Comparison of ENCODE assay signal across 19 cellular contexts in genomic region chr18:23301971-23302370, GRCh38.
DNase-seq lines count a peak whose midpoint lies in the region; ATAC-seq, FAIRE-seq and TF ChIP-seq lines count a peak whose summit lies in the region.
"Had no signal": no experiment of that assay in that cellular context is flagged by ENCODE, and none has a peak within 500 bp of the region (broad histone marks: within the 10 kb centered on the region; RNA-seq: fewer than 3 reads in every experiment).

No MANE protein-coding gene starts in this region.

- H3K27me3 ChIP-seq in endothelial cell of umbilical vein (ENCODE audit: control insufficient read depth in 2 of 2, insufficient read depth in 2 of 2, low read length in 2 of 2) = no peaks in the 10 kb centered on the region
- H3K27me3 ChIP-seq: gastrocnemius medialis, ovary, spleen had no signal

- H3K9me1 ChIP-seq in endothelial cell of umbilical vein (replicated peaks; ENCODE audit: control insufficient read depth, extremely low read depth, insufficient read depth, low read length) = no peaks in the 10 kb centered on the region

- DNase-seq in DMS153 treated with DMSO at 0.1 percent for 48 hours (lab: John Stamatoyannopoulos, UW; ENCODE audit: unreplicated experiment) (peak; percentile 40), NCI-H146 treated with DMSO at 0.1 percent for 48 hours (lab: John Stamatoyannopoulos, UW; ENCODE audit: unreplicated experiment) (peak; percentile 81), NCI-H748 treated with DMSO at 0.1 percent for 48 hours (lab: John Stamatoyannopoulos, UW) (peak; percentile 47), endothelial cell of umbilical vein (ENCODE audit: low read depth, low spot score) (no peak), SHP77 (lab: John Stamatoyannopoulos, UW) (no peak)
- DNase-seq: activated CD4-positive, alpha-beta T cell treated with anti-CD3 and anti-CD28 coated beads, Interleukin-2, amount 10 ng/mL, durations not matched to agents 7 days and 5 days; activated naive CD8-positive, alpha-beta T cell treated with anti-CD3 and anti-CD28 coated beads, Interleukin-2, amount 50 U/mL, for 24 hours; activated T-cell treated with anti-CD3 and anti-CD28 coated beads, Interleukin-2, amount 50 U/mL, for 4 hours; Caco-2; gastrocnemius medialis; NCI-H1930; ovary; spleen had no signal

- BruUV-seq in endothelial cell of umbilical vein (replicated peaks; lab: Mats Ljungman, UMichigan) = no TSS peak

- intact Hi-C loops in endothelial cell of umbilical vein (cut with micrococcal nuclease) = no loop called here

- TF ChIP-seq POLR2A in endothelial cell of umbilical vein (IDR thresholded peaks at IDR 0.05; ENCODE audit: low read depth, low read length) = no peak

- no peaks in the 10 kb centered on the region for H4K20me1 ChIP-seq in endothelial cell of umbilical vein (replicated peaks; ENCODE audit: control insufficient read depth, extremely low read depth, insufficient read depth, low read length)

- dilution Hi-C loops in endothelial cell of umbilical vein (cut with MboI; ENCODE audit: extremely low pct_ligation_motif_present, low sequenced_read_pairs) = no loop called here

- no peak for FAIRE-seq in endothelial cell of umbilical vein (lab: Jason Lieb, UNC)
- FAIRE-seq: K562 had no signal

- H2AFZ ChIP-seq in endothelial cell of umbilical vein (ENCODE audit: low read depth, low read length) = no peak overlapping the region

- ATAC-seq in GM21390 (IDR thresholded peaks at IDR 0.05; ENCODE audit: unreplicated experiment) (no peak), HG03159 (IDR thresholded peaks at IDR 0.05; ENCODE audit: unreplicated experiment) (no peak), GM19455 (IDR thresholded peaks at IDR 0.05; ENCODE audit: unreplicated experiment) (no peak)
- ATAC-seq: activated naive CD8-positive, alpha-beta T cell treated with anti-CD3 and anti-CD28 coated beads, Interleukin-2, amount 50 U/mL, for 24 hours; activated T-cell treated with anti-CD3 and anti-CD28 coated beads, Interleukin-2, amount 50 U/mL, for 4 hours; gastrocnemius medialis; HCT116; K562; Right ventricle myocardium inferior had no signal

- peak overlapping the region; percentile 88 for H3K27ac ChIP-seq in endothelial cell of umbilical vein (ENCODE audit: insufficient read depth, low read depth, low read length)
- H3K27ac ChIP-seq: gastrocnemius medialis, ovary, spleen had no signal

- no peak overlapping the region for H3K4me3 ChIP-seq in endothelial cell of umbilical vein (replicated peaks in 1 of 3; ENCODE audit: insufficient read depth in 1 of 3, low read depth in 1 of 3, low read length in 3 of 3)
- H3K4me3 ChIP-seq: gastrocnemius medialis, K562, ovary, spleen had no signal

- no peak overlapping the region for H3K9ac ChIP-seq in endothelial cell of umbilical vein (replicated peaks; ENCODE audit: extremely low read depth, insufficient read depth, low read length)

- no peak for TF ChIP-seq CTCF in endothelial cell of umbilical vein (IDR thresholded peaks at IDR 0.05; ENCODE audit: extremely low read depth in 1 of 2, insufficient read depth in 1 of 2, low read depth in 1 of 2, low read length in 2 of 2)

- no peaks in the 10 kb centered on the region for H3K79me2 ChIP-seq in endothelial cell of umbilical vein (ENCODE audit: control insufficient read depth, insufficient read depth, low read length)

- no peak overlapping the region for H3K4me2 ChIP-seq in endothelial cell of umbilical vein (ENCODE audit: insufficient read depth, low read length)

- H3K4me1 ChIP-seq in endothelial cell of umbilical vein (ENCODE audit: control insufficient read depth, extremely low read depth, insufficient read depth, low read length) = peaks cover 33% of the 10 kb centered on the region
- H3K4me1 ChIP-seq: Caco-2, gastrocnemius medialis had no signal

- H3K9me3 ChIP-seq in endothelial cell of umbilical vein (replicated peaks; ENCODE audit: control insufficient read depth, insufficient read depth, low read length) = no peaks in the 10 kb centered on the region
- H3K9me3 ChIP-seq: Caco-2, gastrocnemius medialis, ovary, spleen had no signal

- CTCF ChIA-PET in endothelial cell of umbilical vein (lab: Charles Lee) = interaction anchor here (0.9 to 2.6 kb wide), 2 partner anchors 19 to 78 kb away, joined by 3 to 8 read pairs; no protein-coding TSS in a partner anchor

- POLR2A ChIA-PET in endothelial cell of umbilical vein (lab: Charles Lee) = no interaction called here

- H3K36me3 ChIP-seq in endothelial cell of umbilical vein (ENCODE audit: control insufficient read depth in 2 of 2, extremely low read depth in 1 of 2, insufficient read depth in 2 of 2, low read length in 2 of 2) = no peaks in the 10 kb centered on the region
- H3K36me3 ChIP-seq: gastrocnemius medialis, ovary had no signal

TF ChIP-seq in endothelial cell of umbilical vein, 7 proteins besides CTCF, POLR2A, EP300 and RAD21:
- no peak for TF ChIP-seq EZH2 (IDR thresholded peaks at IDR 0.05; ENCODE audit: borderline replicate concordance, low read depth, low read length, severe bottlenecking)
- TF ChIP-seq MYC (IDR thresholded peaks at IDR 0.05; ENCODE audit: low read depth, low read length) = no peak
- no peak for TF ChIP-seq JUN (IDR thresholded peaks at IDR 0.05; ENCODE audit: borderline replicate concordance, insufficient read depth, insufficient read length, low read depth)
- TF ChIP-seq POLR2AphosphoS5 (IDR thresholded peaks at IDR 0.05; ENCODE audit: insufficient read depth, low read depth, low read length) = no peak
- TF ChIP-seq FOS (IDR thresholded peaks at IDR 0.05; ENCODE audit: borderline replicate concordance, insufficient read depth, low read length) = no peak
- TF ChIP-seq, protein P1, sequence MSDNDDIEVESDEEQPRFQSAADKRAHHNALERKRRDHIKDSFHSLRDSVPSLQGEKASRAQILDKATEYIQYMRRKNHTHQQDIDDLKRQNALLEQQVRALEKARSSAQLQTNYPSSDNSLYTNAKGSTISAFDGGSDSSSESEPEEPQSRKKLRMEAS (IDR thresholded peaks at IDR 0.05; ENCODE audit: insufficient read depth, insufficient read length) = no peak
- no peak for TF ChIP-seq GATA2 (IDR thresholded peaks at IDR 0.05; ENCODE audit: insufficient read depth, insufficient read length, low read depth, low read length)

Comparison
In these comparisons a context has a peak if more than half of its experiments do, and no peak if none do; other contexts are left out.
1. DNase-seq: peak in DMS153 treated with DMSO at 0.1 percent for 48 hours (single experiment), NCI-H146 treated with DMSO at 0.1 percent for 48 hours (single experiment) and NCI-H748 treated with DMSO at 0.1 percent for 48 hours (single experiment); none in endothelial cell of umbilical vein (single experiment) and SHP77 (0 of 2).